In genomic region chr2:218393750-218394290, GRCh38 we compare ENCODE assay signal across 1 cellular context.
A peak's percentile ranks its signal among the peaks of the same experiment; 100 is the strongest.
TF ChIP-seq lines count a peak whose summit lies in the region.

No MANE protein-coding gene starts in this region.

TF ChIP-seq in K562, 482 proteins besides CTCF, POLR2A, EP300 and RAD21 (continued from another document and continues in another):
- TF ChIP-seq RFX7 (CRISPR knock-in tag; IDR thresholded peaks at IDR 0.05) = no peak
- TF ChIP-seq KDM2B (CRISPR knock-in tag; IDR thresholded peaks at IDR 0.05) = no peak
- TF ChIP-seq ZC3H11A (IDR thresholded peaks at IDR 0.05; ENCODE audit: low read depth, low read length) = no peak
- TF ChIP-seq TARDBP (IDR thresholded peaks at IDR 0.05) = no peak
- 0 out of 3 replicates have a peak, but pooled peaks of 1 of the 2 experiments have one; percentile 30 for TF ChIP-seq CBX3 (IDR thresholded peaks at IDR 0.05; ENCODE audit: borderline replicate concordance in 1 of 2, low read length in 2 of 2)
- TF ChIP-seq SMARCA5 (IDR thresholded peaks at IDR 0.05) = peak; percentile 10; the same call in 1 of the 2 replicates
- TF ChIP-seq ZBTB26 (CRISPR knock-in tag; IDR thresholded peaks at IDR 0.05) = no peak
- no peak for TF ChIP-seq MXD1 (CRISPR knock-in tag; IDR thresholded peaks at IDR 0.05; ENCODE audit: borderline replicate concordance, poor library complexity, severe bottlenecking)
- no peak for TF ChIP-seq TFAM (CRISPR knock-in tag; conservative IDR thresholded peaks at IDR 0.05)
- no peak for TF ChIP-seq POLR3G (IDR thresholded peaks at IDR 0.05; ENCODE audit: extremely low read depth, insufficient read length, insufficient replicate concordance)
- no peak for TF ChIP-seq TEAD1 (CRISPR knock-in tag; IDR thresholded peaks at IDR 0.05)
- TF ChIP-seq CXXC5 (CRISPR knock-in tag; IDR thresholded peaks at IDR 0.05) = no peak; the same call in 1 of the 2 replicates
- TF ChIP-seq SIN3A (IDR thresholded peaks at IDR 0.05; ENCODE audit: borderline replicate concordance in 2 of 2, control insufficient read depth in 1 of 2, low read depth in 2 of 2, low read length in 2 of 2) = no peak
- TF ChIP-seq KLF1 (tag; IDR thresholded peaks at IDR 0.05) = no peak
- TF ChIP-seq MYBL2 (IDR thresholded peaks at IDR 0.05; ENCODE audit: low read depth) = no peak
- no peak for TF ChIP-seq MYBL2 (CRISPR knock-in tag; IDR thresholded peaks at IDR 0.05; ENCODE audit: borderline replicate concordance)
- TF ChIP-seq TGIF2 (CRISPR knock-in tag; IDR thresholded peaks at IDR 0.05) = no peak
- no peak for TF ChIP-seq RBM15 (IDR thresholded peaks at IDR 0.05; ENCODE audit: insufficient read depth, low read length)
- peak; percentile 11; the same call in 1 of the 2 replicates for TF ChIP-seq CBFA2T3 (IDR thresholded peaks at IDR 0.05)
- no peak for TF ChIP-seq CCAR2 (IDR thresholded peaks at IDR 0.05; ENCODE audit: low read depth, low read length)
- TF ChIP-seq SP1 (CRISPR knock-in tag; IDR thresholded peaks at IDR 0.05) = no peak
- TF ChIP-seq PRDM10 (IDR thresholded peaks at IDR 0.05; ENCODE audit: partially characterized antibody) = no peak
- no peak for TF ChIP-seq NR0B1 (IDR thresholded peaks at IDR 0.05; ENCODE audit: partially characterized antibody)
- peak; percentile 34 for TF ChIP-seq CREM (IDR thresholded peaks at IDR 0.05; ENCODE audit: low read depth)
- TF ChIP-seq KAT7 (CRISPR knock-in tag; IDR thresholded peaks at IDR 0.05; ENCODE audit: borderline replicate concordance) = no peak
- peak; percentile 36; the same call in 1 of the 2 replicates for TF ChIP-seq ZBTB7A (IDR thresholded peaks at IDR 0.05; ENCODE audit: borderline replicate concordance, control insufficient read depth, low read depth, low read length)
- no peak for TF ChIP-seq MTA2 (IDR thresholded peaks at IDR 0.05; ENCODE audit: low read depth)
- no peak for TF ChIP-seq FOXO4 (CRISPR knock-in tag; IDR thresholded peaks at IDR 0.05)
- no peak for TF ChIP-seq ZNF232 (CRISPR knock-in tag; IDR thresholded peaks at IDR 0.05)
- TF ChIP-seq TCF15 (CRISPR knock-in tag; IDR thresholded peaks at IDR 0.05) = no peak
- no peak for TF ChIP-seq ZNF586 (CRISPR knock-in tag; conservative IDR thresholded peaks at IDR 0.05)
- TF ChIP-seq CHCHD3 (CRISPR knock-in tag; IDR thresholded peaks at IDR 0.05) = no peak
- peak; percentile 89 for TF ChIP-seq CEBPG (CRISPR knock-in tag; IDR thresholded peaks at IDR 0.05)
- TF ChIP-seq CEBPG (tag; conservative IDR thresholded peaks at IDR 0.05 in 1 of 2, IDR thresholded peaks at IDR 0.05 in 1 of 2) = peak; percentile 70 to 77
- TF ChIP-seq HDAC8 (tag; IDR thresholded peaks at IDR 0.05) = no peak
- TF ChIP-seq, protein P1, sequence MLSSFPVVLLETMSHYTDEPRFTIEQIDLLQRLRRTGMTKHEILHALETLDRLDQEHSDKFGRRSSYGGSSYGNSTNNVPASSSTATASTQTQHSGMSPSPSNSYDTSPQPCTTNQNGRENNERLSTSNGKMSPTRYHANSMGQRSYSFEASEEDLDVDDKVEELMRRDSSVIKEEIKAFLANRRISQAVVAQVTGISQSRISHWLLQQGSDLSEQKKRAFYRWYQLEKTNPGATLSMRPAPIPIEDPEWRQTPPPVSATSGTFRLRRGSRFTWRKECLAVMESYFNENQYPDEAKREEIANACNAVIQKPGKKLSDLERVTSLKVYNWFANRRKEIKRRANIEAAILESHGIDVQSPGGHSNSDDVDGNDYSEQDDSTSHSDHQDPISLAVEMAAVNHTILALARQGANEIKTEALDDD (IDR thresholded peaks at IDR 0.05) = peak; percentile 54; the same call in 1 of the 2 replicates
- no peak for TF ChIP-seq RFX1 (IDR thresholded peaks at IDR 0.05)
- TF ChIP-seq, protein P2, sequence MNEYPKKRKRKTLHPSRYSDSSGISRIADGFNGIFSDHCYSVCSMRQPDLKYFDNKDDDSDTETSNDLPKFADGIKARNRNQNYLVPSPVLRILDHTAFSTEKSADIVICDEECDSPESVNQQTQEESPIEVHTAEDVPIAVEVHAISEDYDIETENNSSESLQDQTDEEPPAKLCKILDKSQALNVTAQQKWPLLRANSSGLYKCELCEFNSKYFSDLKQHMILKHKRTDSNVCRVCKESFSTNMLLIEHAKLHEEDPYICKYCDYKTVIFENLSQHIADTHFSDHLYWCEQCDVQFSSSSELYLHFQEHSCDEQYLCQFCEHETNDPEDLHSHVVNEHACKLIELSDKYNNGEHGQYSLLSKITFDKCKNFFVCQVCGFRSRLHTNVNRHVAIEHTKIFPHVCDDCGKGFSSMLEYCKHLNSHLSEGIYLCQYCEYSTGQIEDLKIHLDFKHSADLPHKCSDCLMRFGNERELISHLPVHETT (CRISPR knock-in tag; conservative IDR thresholded peaks at IDR 0.05 in 1 of 2, IDR thresholded peaks at IDR 0.05 in 1 of 2) = no peak
- TF ChIP-seq MTA3 (IDR thresholded peaks at IDR 0.05; ENCODE audit: borderline replicate concordance) = no peak
- no peak for TF ChIP-seq ZNF668 (CRISPR knock-in tag; IDR thresholded peaks at IDR 0.05)
- peak; percentile 57 for TF ChIP-seq ATF7 (IDR thresholded peaks at IDR 0.05)
- TF ChIP-seq RBM14 (IDR thresholded peaks at IDR 0.05; ENCODE audit: borderline replicate concordance, insufficient read depth, low read depth, low read length) = no peak
- TF ChIP-seq NFIC (IDR thresholded peaks at IDR 0.05) = no peak
- TF ChIP-seq NUFIP1 (IDR thresholded peaks at IDR 0.05; ENCODE audit: partially characterized antibody) = no peak
- TF ChIP-seq, protein P3, sequence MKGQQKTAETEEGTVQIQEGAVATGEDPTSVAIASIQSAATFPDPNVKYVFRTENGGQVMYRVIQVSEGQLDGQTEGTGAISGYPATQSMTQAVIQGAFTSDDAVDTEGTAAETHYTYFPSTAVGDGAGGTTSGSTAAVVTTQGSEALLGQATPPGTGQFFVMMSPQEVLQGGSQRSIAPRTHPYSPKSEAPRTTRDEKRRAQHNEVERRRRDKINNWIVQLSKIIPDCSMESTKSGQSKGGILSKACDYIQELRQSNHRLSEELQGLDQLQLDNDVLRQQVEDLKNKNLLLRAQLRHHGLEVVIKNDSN (CRISPR knock-in tag; IDR thresholded peaks at IDR 0.05) = no peak
- no peak for TF ChIP-seq DNMT1 (IDR thresholded peaks at IDR 0.05)
- no peak for TF ChIP-seq ZFPM2 (CRISPR knock-in tag; IDR thresholded peaks at IDR 0.05)
- TF ChIP-seq TCF7L2 (IDR thresholded peaks at IDR 0.05; ENCODE audit: low read depth, low read length) = no peak
- TF ChIP-seq NFE2L1 (tag; IDR thresholded peaks at IDR 0.05; ENCODE audit: borderline replicate concordance, low read depth) = no peak
- TF ChIP-seq NR2C1 (IDR thresholded peaks at IDR 0.05) = no peak
- no peak for TF ChIP-seq NR2C1 (tag; IDR thresholded peaks at IDR 0.05)
- TF ChIP-seq RNF2 (IDR thresholded peaks at IDR 0.05) = peak; percentile 44; the same call in 1 of the 2 replicates
- no peak for TF ChIP-seq ERF (CRISPR knock-in tag; IDR thresholded peaks at IDR 0.05)
- no peak for TF ChIP-seq MEF2A (IDR thresholded peaks at IDR 0.05; ENCODE audit: control insufficient read depth, low read depth, low read length)
- TF ChIP-seq FOXJ3 (CRISPR knock-in tag; IDR thresholded peaks at IDR 0.05) = no peak
- peak; percentile 74 for TF ChIP-seq TBP (optimal IDR thresholded peaks at IDR 0.05; ENCODE audit: low read depth, low read length)
- TF ChIP-seq CBX1 (IDR thresholded peaks at IDR 0.05; ENCODE audit: low read depth) = peak; percentile 71; the same call in 1 of the 2 replicates
- TF ChIP-seq MAFG (tag; conservative IDR thresholded peaks at IDR 0.05) = no peak
- no peak for TF ChIP-seq ZNF311 (CRISPR knock-in tag; IDR thresholded peaks at IDR 0.05)
- no peak for TF ChIP-seq ZNF277 (CRISPR knock-in tag; IDR thresholded peaks at IDR 0.05; ENCODE audit: borderline replicate concordance)
- no peak for TF ChIP-seq PTTG1 (tag; IDR thresholded peaks at IDR 0.05; ENCODE audit: low read depth)
- TF ChIP-seq ZNF398 (CRISPR knock-in tag; IDR thresholded peaks at IDR 0.05) = no peak
- peak; percentile 33; the same call in 1 of the 2 replicates for TF ChIP-seq TCF3 (CRISPR knock-in tag; IDR thresholded peaks at IDR 0.05)
- TF ChIP-seq FIP1L1 (IDR thresholded peaks at IDR 0.05; ENCODE audit: low read depth, low read length, poor library complexity, severe bottlenecking) = no peak
